Comparison of ENCODE assay signal across 21 cellular contexts in genomic region chr1:5753431-5754078, GRCh38.
"Had no signal": no experiment of that assay in that cellular context is flagged by ENCODE, and none has a peak within 500 bp of the region (broad histone marks: within the 10 kb centered on the region; RNA-seq: fewer than 3 reads in every experiment).

No MANE protein-coding gene starts in this region.

- FAIRE-seq: TTC549 had no signal

- ATAC-seq: activated CD8-positive, alpha-beta T cell treated with anti-CD3 and anti-CD28 coated beads, Interleukin-2, amount 10 ng/mL, durations not matched to agents 7 days and 5 days; activated naive CD4-positive, alpha-beta T cell treated with anti-CD3 and anti-CD28 coated beads, Interleukin-2, amount 50 U/mL, for 72 hours; activated T-helper 17 cell treated with anti-CD3 and anti-CD28 coated beads, Interleukin-2, amount 50 U/mL, for 72 hours; gastroesophageal sphincter; stimulated activated effector memory CD8-positive, alpha-beta T cell treated with anti-CD3 and anti-CD28 coated beads, Interleukin-12 subunit alpha, Interleukin-12 subunit beta, amount 100 ng/mL, for 72 hours; stimulated activated naive CD8-positive, alpha-beta T cell treated with anti-CD3 and anti-CD28 coated beads, Interleukin-15, amount 100 ng/mL, for 72 hours had no signal

- H3K27ac Mint-ChIP-seq: activated CD4-positive, alpha-beta T cell treated with anti-CD3 and anti-CD28 coated beads, Interleukin-2, amount 10 ng/mL, durations not matched to agents 7 days and 5 days; activated CD8-positive, alpha-beta T cell treated with anti-CD3 and anti-CD28 coated beads, Interleukin-2, amount 10 ng/mL, durations not matched to agents 7 days and 5 days; activated naive CD4-positive, alpha-beta T cell treated with anti-CD3 and anti-CD28 coated beads, Interleukin-2, amount 50 U/mL, for 72 hours; activated T-helper 17 cell treated with anti-CD3 and anti-CD28 coated beads, Interleukin-2, amount 50 U/mL, for 72 hours; stimulated activated effector memory CD8-positive, alpha-beta T cell treated with anti-CD3 and anti-CD28 coated beads, Interleukin-12 subunit alpha, Interleukin-12 subunit beta, amount 100 ng/mL, for 72 hours; stimulated activated naive CD8-positive, alpha-beta T cell treated with anti-CD3 and anti-CD28 coated beads, Interleukin-15, amount 100 ng/mL, for 72 hours had no signal

- H3K27ac ChIP-seq: ascending aorta, coronary artery, epithelial cell of prostate, gastroesophageal sphincter, heart left ventricle, suprapubic skin, WERI-Rb-1 had no signal

- H3K4me3 ChIP-seq: ascending aorta, coronary artery, gastroesophageal sphincter, heart left ventricle, suprapubic skin, tibial nerve had no signal

- H3K4me3 Mint-ChIP-seq: activated CD4-positive, alpha-beta T cell treated with anti-CD3 and anti-CD28 coated beads, Interleukin-2, amount 10 ng/mL, durations not matched to agents 7 days and 5 days; activated CD8-positive, alpha-beta T cell treated with anti-CD3 and anti-CD28 coated beads, Interleukin-2, amount 10 ng/mL, durations not matched to agents 7 days and 5 days; activated T-helper 17 cell treated with anti-CD3 and anti-CD28 coated beads, Interleukin-2, amount 50 U/mL, for 72 hours; central memory CD8-positive, alpha-beta T cell; stimulated activated effector memory CD8-positive, alpha-beta T cell treated with anti-CD3 and anti-CD28 coated beads, Interleukin-12 subunit alpha, Interleukin-12 subunit beta, amount 100 ng/mL, for 72 hours; stimulated activated naive CD8-positive, alpha-beta T cell treated with anti-CD3 and anti-CD28 coated beads, Interleukin-15, amount 100 ng/mL, for 72 hours had no signal

- H3K27me3 Mint-ChIP-seq: activated CD4-positive, alpha-beta T cell treated with anti-CD3 and anti-CD28 coated beads, Interleukin-2, amount 10 ng/mL, durations not matched to agents 7 days and 5 days had no signal

- H3K36me3 ChIP-seq: ascending aorta, gastroesophageal sphincter, heart left ventricle, suprapubic skin, tibial nerve, WERI-Rb-1 had no signal

- H3K4me1 ChIP-seq: ascending aorta, suprapubic skin had no signal

- H3K4me1 Mint-ChIP-seq: activated CD4-positive, alpha-beta T cell treated with anti-CD3 and anti-CD28 coated beads, Interleukin-2, amount 10 ng/mL, durations not matched to agents 7 days and 5 days; activated T-helper 17 cell treated with anti-CD3 and anti-CD28 coated beads, Interleukin-2, amount 50 U/mL, for 72 hours; central memory CD8-positive, alpha-beta T cell; stimulated activated naive CD8-positive, alpha-beta T cell treated with anti-CD3 and anti-CD28 coated beads, Interleukin-15, amount 100 ng/mL, for 72 hours had no signal

- H3K27me3 ChIP-seq: ascending aorta had no signal

- H3K9me3 ChIP-seq: ascending aorta, gastroesophageal sphincter, heart left ventricle, suprapubic skin, tibial nerve had no signal

- H3K9me3 Mint-ChIP-seq: activated CD4-positive, alpha-beta T cell treated with anti-CD3 and anti-CD28 coated beads, Interleukin-2, amount 10 ng/mL, durations not matched to agents 7 days and 5 days; activated naive CD4-positive, alpha-beta T cell treated with anti-CD3 and anti-CD28 coated beads, Interleukin-2, amount 50 U/mL, for 72 hours; activated T-helper 17 cell treated with anti-CD3 and anti-CD28 coated beads, Interleukin-2, amount 50 U/mL, for 72 hours; central memory CD8-positive, alpha-beta T cell; stimulated activated effector memory CD8-positive, alpha-beta T cell treated with anti-CD3 and anti-CD28 coated beads, Interleukin-12 subunit alpha, Interleukin-12 subunit beta, amount 100 ng/mL, for 72 hours; stimulated activated naive CD8-positive, alpha-beta T cell treated with anti-CD3 and anti-CD28 coated beads, Interleukin-15, amount 100 ng/mL, for 72 hours had no signal

- H3K36me3 Mint-ChIP-seq: activated naive CD4-positive, alpha-beta T cell treated with anti-CD3 and anti-CD28 coated beads, Interleukin-2, amount 50 U/mL, for 72 hours; stimulated activated effector memory CD8-positive, alpha-beta T cell treated with anti-CD3 and anti-CD28 coated beads, Interleukin-12 subunit alpha, Interleukin-12 subunit beta, amount 100 ng/mL, for 72 hours had no signal

- DNase-seq: activated CD4-positive, alpha-beta T cell treated with anti-CD3 and anti-CD28 coated beads, Interleukin-2, amount 10 ng/mL, durations not matched to agents 7 days and 5 days; activated CD4-positive, CD25-positive, alpha-beta regulatory T cell treated with anti-CD3 and anti-CD28 coated beads, Interleukin-2, amount 50 U/mL, for 72 hours; activated CD8-positive, alpha-beta T cell treated with anti-CD3 and anti-CD28 coated beads, Interleukin-2, amount 10 ng/mL, durations not matched to agents 7 days and 5 days; islet precursor cell; occipital lobe; stimulated activated CD4-positive, alpha-beta T cell treated with anti-CD3 and anti-CD28 coated beads, Interleukin-1b, Interleukin-23, amount 100 ng/mL, for 48 hours; stimulated activated naive CD8-positive, alpha-beta T cell treated with anti-CD3 and anti-CD28 coated beads, Interleukin-15, amount 100 ng/mL, for 72 hours; T-helper 1 cell; WERI-Rb-1 had no signal
